8 cellular contexts compared by ENCODE assay signal in the genomic region with DNA sequence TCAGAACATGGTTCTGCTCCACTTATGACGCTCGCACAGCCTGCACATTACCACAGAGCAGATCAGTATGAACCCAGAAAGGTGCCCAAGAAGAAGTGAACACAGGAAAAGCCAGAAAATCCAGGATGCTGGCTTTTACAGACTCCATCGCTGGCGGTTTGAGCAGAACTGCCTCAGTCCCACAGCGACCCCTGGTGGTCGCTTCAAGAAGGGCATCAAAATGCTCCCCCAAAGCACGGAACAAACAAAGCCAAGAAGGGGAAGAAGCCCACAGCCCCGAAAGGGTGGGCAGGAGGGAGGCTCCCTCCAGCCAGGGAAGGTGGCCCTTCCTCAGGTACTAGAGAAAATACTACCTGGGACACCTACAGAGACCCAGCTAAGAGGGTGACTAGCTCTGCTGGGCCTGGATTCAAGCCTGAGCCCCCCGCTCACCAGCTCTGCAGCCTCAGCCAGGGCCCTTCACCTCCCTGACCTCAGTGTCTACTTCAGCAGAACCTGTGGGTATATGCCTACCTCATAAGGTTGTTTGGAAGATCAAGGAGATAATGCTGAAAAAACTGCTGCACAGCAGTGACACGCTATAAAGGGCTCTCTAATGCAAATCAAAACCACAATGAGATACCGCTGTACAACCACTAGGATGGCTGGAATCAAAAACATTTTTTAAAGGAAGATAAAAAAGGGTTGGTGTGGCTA.
DNase-seq lines count a peak whose midpoint lies in the region; ATAC-seq and TF ChIP-seq lines count a peak whose summit lies in the region.

No MANE protein-coding gene starts in this region.

- peaks cover 71% of the 10 kb centered on the region for H3K36me3 Mint-ChIP-seq in activated CD8-positive, alpha-beta memory T cell treated with anti-CD3 and anti-CD28 coated beads, Interleukin-2, amount 10 ng/mL, durations not matched to agents 7 days and 5 days

- H3F3A ChIP-seq in SU-DHL-6 (ENCODE audit: insufficient read depth) = no peaks in the 10 kb centered on the region

- H3K4me3 Mint-ChIP-seq in activated CD8-positive, alpha-beta memory T cell treated with anti-CD3 and anti-CD28 coated beads, Interleukin-2, amount 10 ng/mL, durations not matched to agents 7 days and 5 days = no peak overlapping the region

- no peaks in the 10 kb centered on the region for H3K27me3 ChIP-seq in SU-DHL-6 (ENCODE audit: low read length)

- peak overlapping the region; percentile 42 for H3K4me2 ChIP-seq in SU-DHL-6 (ENCODE audit: low read depth, low read length, poor library complexity, severe bottlenecking)

- CTCF ChIA-PET in activated CD8-positive, alpha-beta memory T cell treated with anti-CD3 and anti-CD28 coated beads, Interleukin-2, amount 10 ng/mL, durations not matched to agents 7 days and 5 days (lab: Charles Lee) = interaction anchor here (1.4 to 2.0 kb wide), 2 partner anchors 78 to 302 kb away, joined by 3 to 5 read pairs; no protein-coding TSS in a partner anchor

- H3K4me3 ChIP-seq in SU-DHL-6 (ENCODE audit: insufficient read depth, low read length, poor library complexity, severe bottlenecking) (no peak overlapping the region), fibroblast of pulmonary artery (replicated peaks; ENCODE audit: low read depth, low read length) (no peak overlapping the region)

- no peaks in the 10 kb centered on the region; the same call in 1 of the 2 replicates for H3K9me3 ChIP-seq in SU-DHL-6 (ENCODE audit: insufficient read depth, low read length)

- H3K79me2 ChIP-seq in SU-DHL-6 (ENCODE audit: insufficient read depth, low read length) = no peaks in the 10 kb centered on the region

- TF ChIP-seq CTCF in SU-DHL-6 (IDR thresholded peaks at IDR 0.05; ENCODE audit: insufficient read depth, low read length, poor library complexity, severe bottlenecking) = peak; percentile 74
- peak; percentile 73 for TF ChIP-seq CTCF in fibroblast of pulmonary artery (IDR thresholded peaks at IDR 0.05; ENCODE audit: low read length, missing control alignments)

- peak overlapping the region; percentile 54 for H3K27ac Mint-ChIP-seq in activated CD8-positive, alpha-beta memory T cell treated with anti-CD3 and anti-CD28 coated beads, Interleukin-2, amount 10 ng/mL, durations not matched to agents 7 days and 5 days

- H3K9ac ChIP-seq in SU-DHL-6 (ENCODE audit: low read length) = no peak overlapping the region; the same call in 1 of the 2 replicates

- no peaks in the 10 kb centered on the region for H4K20me1 ChIP-seq in SU-DHL-6 (ENCODE audit: low read depth, low read length)

- H3K36me3 ChIP-seq in SU-DHL-6 (ENCODE audit: low read length) = no peaks in the 10 kb centered on the region; the same call in 1 of the 2 replicates

- H3K9me3 Mint-ChIP-seq in activated CD8-positive, alpha-beta memory T cell treated with anti-CD3 and anti-CD28 coated beads, Interleukin-2, amount 10 ng/mL, durations not matched to agents 7 days and 5 days (ENCODE audit: low read depth) = peaks cover 11% of the 10 kb centered on the region

- ATAC-seq in activated CD8-positive, alpha-beta memory T cell treated with anti-CD3 and anti-CD28 coated beads, Interleukin-2, amount 10 ng/mL, durations not matched to agents 7 days and 5 days = no peak
- ATAC-seq in stimulated activated naive CD8-positive, alpha-beta T cell treated with anti-CD3 and anti-CD28 coated beads, Interleukin-15, Interleukin-2, amounts not matched to agents 100 U/mL and 50 U/mL, for 24 hours = no peak

- no peak overlapping the region for H2AFZ ChIP-seq in SU-DHL-6 (ENCODE audit: low read depth, low read length, severe bottlenecking)

- H3K27ac ChIP-seq in SU-DHL-6 (ENCODE audit: low read depth, low read length) = peak overlapping the region; percentile 78

- H3K4me1 Mint-ChIP-seq in activated CD8-positive, alpha-beta memory T cell treated with anti-CD3 and anti-CD28 coated beads, Interleukin-2, amount 10 ng/mL, durations not matched to agents 7 days and 5 days = peaks cover 35% of the 10 kb centered on the region

- H3K9me2 ChIP-seq in SU-DHL-6 (replicated peaks; ENCODE audit: insufficient read depth, low read length) = no peaks in the 10 kb centered on the region

- H3K27me3 Mint-ChIP-seq in activated CD8-positive, alpha-beta memory T cell treated with anti-CD3 and anti-CD28 coated beads, Interleukin-2, amount 10 ng/mL, durations not matched to agents 7 days and 5 days = no peaks in the 10 kb centered on the region

- no peak for DNase-seq in activated CD8-positive, alpha-beta memory T cell treated with anti-CD3 and anti-CD28 coated beads, Interleukin-2, amount 10 ng/mL, durations not matched to agents 7 days and 5 days
- DNase-seq in activated CD8-positive, alpha-beta memory T cell treated with anti-CD3 and anti-CD28 coated beads for 24 hours = no peak
- no peak for DNase-seq in fibroblast of pulmonary artery (ENCODE audit: low read depth)
- DNase-seq in stimulated activated naive CD8-positive, alpha-beta T cell treated with anti-CD3 and anti-CD28 coated beads, Interleukin-15, Interleukin-2, amounts not matched to agents 100 U/mL and 50 U/mL, for 24 hours = peak; percentile 40
- no peak for DNase-seq in Kasumi-1 (lab: John Stamatoyannopoulos, UW)
- no peak for DNase-seq in GM03348 (ENCODE audit: low spot score)
- DNase-seq in NK-92 treated with Interleukin-12 subunit alpha and Interleukin-12 subunit beta, amount 100 ng/mL, for 24 hours (lab: John Stamatoyannopoulos, UW) = no peak
